In the genomic region with DNA sequence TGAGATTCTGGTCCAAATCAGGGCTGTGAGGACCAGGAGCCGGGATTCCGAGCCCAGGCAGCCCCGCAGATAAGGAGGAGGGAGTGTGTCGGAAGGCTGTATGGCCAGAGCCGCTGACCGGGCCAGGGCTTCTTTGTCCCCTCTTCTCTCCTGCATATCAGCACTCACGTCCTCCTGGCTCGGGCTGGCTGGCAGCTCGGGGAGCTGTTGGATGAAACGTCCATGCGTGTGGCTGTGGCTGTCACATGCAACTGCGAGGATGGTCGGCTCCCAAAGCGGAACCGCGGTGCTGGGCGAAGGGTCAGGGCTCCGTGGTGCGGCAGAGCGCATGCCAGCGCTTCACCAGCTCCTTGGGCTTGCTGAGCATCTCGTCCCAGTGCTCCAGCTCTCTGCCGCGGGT, we compare ENCODE assay signal across 4 cellular contexts. TPM values are rescaled to one million over a fixed set of nuclear protein-coding genes. Genes with fewer than 3 reads are reported as not detected.
"Had no signal": no experiment of that assay in that cellular context is flagged by ENCODE, and none has a peak within 500 bp of the region (broad histone marks: within the 10 kb centered on the region; RNA-seq: fewer than 3 reads in every experiment).

No MANE protein-coding gene starts in this region.

RNA-seq across cellular contexts. Expression of a gene that starts 9.5 kb away (rescaled TPM):
- total RNA-seq: natural killer cell treated with Interleukin-12 subunit alpha and Interleukin-12 subunit beta and Interleukin-15 and Interleukin-18, amount 100 ng/mL, for 72 hours; pulmonary artery endothelial cell; skeletal muscle tissue had no signal
- polyA plus RNA-seq: naive thymus-derived CD8-positive, alpha-beta T cell had no signal
